ENCODE assay signal across 9 cellular contexts in genomic region chr9:3963266-3964019, GRCh38.
DNase-seq lines count a peak whose midpoint lies in the region; ATAC-seq, FAIRE-seq and TF ChIP-seq lines count a peak whose summit lies in the region.
"Had no signal": no experiment of that assay in that cellular context is flagged by ENCODE, and none has a peak within 500 bp of the region (broad histone marks: within the 10 kb centered on the region; RNA-seq: fewer than 3 reads in every experiment).

No MANE protein-coding gene starts in this region.

- DNase-seq in LHCN-M2 (ENCODE audit: low read depth) (peak; percentile 88), choroid plexus epithelial cell (ENCODE audit: low read depth) (peak; percentile 84), lung microvascular endothelial cell (ENCODE audit: low read depth in 2 of 2) (peak; percentile 47 to 81)
- no peak for DNase-seq in stimulated activated CD4-positive, alpha-beta T cell treated with anti-CD3 and anti-CD28 coated beads, Interleukin-12 subunit alpha, Interleukin-12 subunit beta, amount 100 ng/mL, for 4 hours
- DNase-seq: endodermal cell had no signal

- TF ChIP-seq CTCF in choroid plexus epithelial cell (conservative IDR thresholded peaks at IDR 0.05; ENCODE audit: low read depth, low read length), result no peak

- ATAC-seq in GM21515 (IDR thresholded peaks at IDR 0.05; ENCODE audit: unreplicated experiment) (no peak), GM21390 (IDR thresholded peaks at IDR 0.05; ENCODE audit: unreplicated experiment) (no peak), HG03565 (IDR thresholded peaks at IDR 0.05; ENCODE audit: unreplicated experiment) (no peak)

- peak; percentile 96 for FAIRE-seq in A204.1 (lab: Jason Lieb, UNC)

- no peak overlapping the region for H3K4me3 ChIP-seq in choroid plexus epithelial cell (ENCODE audit: low read depth, low read length)
